In genomic region chrX:10087391-10087790, GRCh38 we compare ENCODE assay signal across 19 cellular contexts.
"Had no signal": no experiment of that assay in that cellular context is flagged by ENCODE, and none has a peak within 500 bp of the region (broad histone marks: within the 10 kb centered on the region; RNA-seq: fewer than 3 reads in every experiment).

No MANE protein-coding gene starts in this region.

- H3K4me3 Mint-ChIP-seq: activated CD4-positive, alpha-beta T cell treated with anti-CD3 and anti-CD28 coated beads, Interleukin-2, amount 10 ng/mL, durations not matched to agents 24 days and 14 days; activated naive CD8-positive, alpha-beta T cell; brain; nephron; T-helper 2 cell treated with Interferon-gamma antibody and Interleukin-4, amounts not matched to agents 5 μg/mL and 100 μg/mL, for 36 hours had no signal

- H3K27ac ChIP-seq: lower lobe of right lung, upper lobe of right lung had no signal

- H3K4me3 ChIP-seq: dorsolateral prefrontal cortex, lower lobe of right lung, upper lobe of right lung had no signal

- ATAC-seq: left colon; lower lobe of right lung; stimulated activated naive CD8-positive, alpha-beta T cell treated with anti-CD3 and anti-CD28 coated beads, Interleukin-15, Interleukin-2, amounts not matched to agents 100 U/mL and 50 U/mL, for 24 hours; upper lobe of right lung had no signal

- H3K27me3 Mint-ChIP-seq: activated CD4-positive, alpha-beta T cell treated with anti-CD3 and anti-CD28 coated beads, Interleukin-2, amount 10 ng/mL, durations not matched to agents 24 days and 14 days; activated naive CD8-positive, alpha-beta T cell had no signal

- H3K9me3 ChIP-seq: lower lobe of right lung, upper lobe of right lung had no signal

- DNase-seq: activated CD4-positive, alpha-beta T cell treated with anti-CD3 and anti-CD28 coated beads, Interleukin-2, amount 10 ng/mL, durations not matched to agents 24 days and 14 days; activated CD4-positive, CD25-positive, alpha-beta regulatory T cell; amygdala; central memory CD4-positive, alpha-beta T cell; dorsolateral prefrontal cortex; foreskin melanocyte; islet precursor cell; left colon; lower lobe of right lung; stimulated activated CD4-positive, alpha-beta T cell treated with anti-CD3 and anti-CD28 coated beads, Interleukin-12 subunit alpha, Interleukin-12 subunit beta, amount 100 ng/mL, for 4 hours; stimulated activated CD4-positive, alpha-beta T cell treated with anti-CD3 and anti-CD28 coated beads, Interleukin-1b, Interleukin-23, amount 100 ng/mL, for 48 hours; stimulated activated CD8-positive, alpha-beta memory T cell treated with anti-CD3 and anti-CD28 coated beads, Interleukin-4, amount 100 ng/mL, for 48 hours; stimulated activated naive CD8-positive, alpha-beta T cell treated with anti-CD3 and anti-CD28 coated beads, Interleukin-15, Interleukin-2, amounts not matched to agents 100 U/mL and 50 U/mL, for 24 hours; SW 1271; upper lobe of right lung had no signal

- H3K36me3 ChIP-seq: upper lobe of right lung had no signal

- H3K27ac Mint-ChIP-seq: activated CD4-positive, alpha-beta T cell treated with anti-CD3 and anti-CD28 coated beads, Interleukin-2, amount 10 ng/mL, durations not matched to agents 24 days and 14 days; brain; nephron; T-helper 2 cell treated with Interferon-gamma antibody and Interleukin-4, amounts not matched to agents 5 μg/mL and 100 μg/mL, for 36 hours had no signal

- H3K27me3 ChIP-seq: upper lobe of right lung had no signal
